Comparison of ENCODE assay signal across 16 cellular contexts in genomic region chr19:16619456-16619855, GRCh38. TPM values are rescaled to one million over a fixed set of nuclear protein-coding genes. Genes with fewer than 3 reads are reported as not detected.
DNase-seq lines count a peak whose midpoint lies in the region; ATAC-seq and TF ChIP-seq lines count a peak whose summit lies in the region.
"Had no signal": no experiment of that assay in that cellular context is flagged by ENCODE, and none has a peak within 500 bp of the region (broad histone marks: within the 10 kb centered on the region; RNA-seq: fewer than 3 reads in every experiment).

No MANE protein-coding gene starts in this region.

- CTCF ChIA-PET in activated B cell treated with CpG ODN at 0.5 μM for 24 hours (lab: Charles Lee), result no interaction called here

- peak; percentile 35 for DNase-seq in GM03348 (ENCODE audit: low spot score)
- no peak for DNase-seq in activated B cell treated with CpG ODN at 0.5 μM for 24 hours
- DNase-seq in left lobe of liver (ENCODE audit: low spot score), result no peak
- DNase-seq in SIG-M5 (lab: John Stamatoyannopoulos, UW), result no peak
- no peak for DNase-seq in stimulated activated CD4-positive, alpha-beta T cell treated with anti-CD3 and anti-CD28 coated beads, Interleukin-4, amount 100 ng/mL, for 4 hours
- no peak for DNase-seq in stimulated activated naive CD8-positive, alpha-beta T cell treated with anti-CD3 and anti-CD28 coated beads, Interleukin-15, amount 100 ng/mL, for 72 hours
- DNase-seq in BE2C, result no peak
- DNase-seq: C1 segment of cervical spinal cord, DMS79, kidney, NCI-H1092, NCI-H226, WERI-Rb-1 had no signal

- H3K36me3 Mint-ChIP-seq in activated B cell treated with CpG ODN at 0.5 μM for 24 hours (ENCODE audit: low read depth), result peaks cover 30% of the 10 kb centered on the region
- H3K36me3 Mint-ChIP-seq: activated naive CD4-positive, alpha-beta T cell treated with anti-CD3 and anti-CD28 coated beads, Interleukin-2, amount 50 U/mL, for 72 hours had no signal

- no peaks in the 10 kb centered on the region for H3K27me3 Mint-ChIP-seq in activated B cell treated with CpG ODN at 0.5 μM for 24 hours
- H3K27me3 Mint-ChIP-seq in stimulated activated naive CD8-positive, alpha-beta T cell treated with anti-CD3 and anti-CD28 coated beads, Interleukin-15, amount 100 ng/mL, for 72 hours, result no peaks in the 10 kb centered on the region

- peak overlapping the region; percentile 7 for H3K4me2 ChIP-seq in skeletal muscle satellite cell (ENCODE audit: low read length)

- H3K36me3 ChIP-seq in skeletal muscle satellite cell (ENCODE audit: insufficient read depth, low read length) (peaks cover 14% of the 10 kb centered on the region), BE2C (no peaks in the 10 kb centered on the region)

- no peak overlapping the region for H3K4me3 Mint-ChIP-seq in activated B cell treated with CpG ODN at 0.5 μM for 24 hours
- no peak overlapping the region for H3K4me3 Mint-ChIP-seq in stimulated activated naive CD8-positive, alpha-beta T cell treated with anti-CD3 and anti-CD28 coated beads, Interleukin-15, amount 100 ng/mL, for 72 hours
- H3K4me3 Mint-ChIP-seq: nephron had no signal

- H3K27ac Mint-ChIP-seq in activated B cell treated with CpG ODN at 0.5 μM for 24 hours, result peak overlapping the region; percentile 46
- peak overlapping the region in 1 of 2 donors; percentile 28 for H3K27ac Mint-ChIP-seq in stimulated activated naive CD8-positive, alpha-beta T cell treated with anti-CD3 and anti-CD28 coated beads, Interleukin-15, amount 100 ng/mL, for 72 hours
- H3K27ac Mint-ChIP-seq: nephron had no signal

- H3K4me1 ChIP-seq in skeletal muscle satellite cell (ENCODE audit: control insufficient read depth, insufficient read depth, low read length) (peaks cover 15% of the 10 kb centered on the region), BE2C (peaks cover 7% of the 10 kb centered on the region)

- no peak overlapping the region for H3K9ac ChIP-seq in skeletal muscle satellite cell (ENCODE audit: low read depth, low read length)

- H3K9me3 ChIP-seq in skeletal muscle satellite cell (replicated peaks; ENCODE audit: low read length) (no peaks in the 10 kb centered on the region), BE2C (no peaks in the 10 kb centered on the region)

- no peaks in the 10 kb centered on the region for H3K27me3 ChIP-seq in skeletal muscle satellite cell (ENCODE audit: control insufficient read depth, insufficient read depth, low read length)
- H3K27me3 ChIP-seq in BE2C, result no peaks in the 10 kb centered on the region

- H3K9me3 Mint-ChIP-seq in activated B cell treated with CpG ODN at 0.5 μM for 24 hours, result no peaks in the 10 kb centered on the region
- no peaks in the 10 kb centered on the region for H3K9me3 Mint-ChIP-seq in stimulated activated naive CD8-positive, alpha-beta T cell treated with anti-CD3 and anti-CD28 coated beads, Interleukin-15, amount 100 ng/mL, for 72 hours
- H3K9me3 Mint-ChIP-seq: activated naive CD4-positive, alpha-beta T cell treated with anti-CD3 and anti-CD28 coated beads, Interleukin-2, amount 50 U/mL, for 72 hours; nephron had no signal

- H3K4me3 ChIP-seq in skeletal muscle satellite cell (ENCODE audit: low read length) (no peak overlapping the region), BE2C (ENCODE audit: low read depth, low read length) (no peak overlapping the region)

- intact Hi-C loops in activated B cell treated with CpG ODN at 0.5 μM for 24 hours (cut with micrococcal nuclease), result no loop called here

- TF ChIP-seq CTCF in activated B cell treated with CpG ODN at 0.5 μM for 24 hours (IDR thresholded peaks at IDR 0.05), result no peak
- TF ChIP-seq CTCF in BE2C (IDR thresholded peaks at IDR 0.05; ENCODE audit: low read depth, low read length), result no peak

- peaks cover 89% of the 10 kb centered on the region for H3K4me1 Mint-ChIP-seq in activated B cell treated with CpG ODN at 0.5 μM for 24 hours
- peaks cover 89% of the 10 kb centered on the region for H3K4me1 Mint-ChIP-seq in stimulated activated naive CD8-positive, alpha-beta T cell treated with anti-CD3 and anti-CD28 coated beads, Interleukin-15, amount 100 ng/mL, for 72 hours

- ATAC-seq in activated B cell treated with CpG ODN at 0.5 μM for 24 hours (ENCODE audit: low read depth) (no peak), left lobe of liver (peak; percentile 57)
- ATAC-seq in stimulated activated naive CD8-positive, alpha-beta T cell treated with anti-CD3 and anti-CD28 coated beads, Interleukin-15, amount 100 ng/mL, for 72 hours, result no peak

- POLR2A ChIA-PET in activated B cell treated with CpG ODN at 0.5 μM for 24 hours (lab: Charles Lee), result interaction anchor here (1.3 to 2.6 kb wide), 3 partner anchors 25 to 40 kb away, joined by 3 to 26 read pairs (median 6); no protein-coding TSS in a partner anchor

RNA-seq across cellular contexts. Expression of gene MED26, which starts 8.5 kb away (rescaled TPM):
- total RNA-seq in activated B cell treated with CpG ODN at 0.5 μM for 24 hours (32.0 and 36.1 TPM in 2 replicates), left lobe of liver (6.0 TPM)
- total RNA-seq in skeletal muscle satellite cell (2012; rRNA removed), result 5.6 and 7.2 TPM in 2 replicates
- polyA plus RNA-seq in BE2C (2012; ENCODE audit: insufficient read depth, insufficient read length, low read depth), result 41.8 TPM

RNA-seq across cellular contexts. Expression of gene SMIM7, which starts 40.5 kb away (rescaled TPM):
- total RNA-seq in activated B cell treated with CpG ODN at 0.5 μM for 24 hours, result 90.2 and 110 TPM in 2 replicates
- total RNA-seq in left lobe of liver, result 37.9 TPM
- 62.6 and 70.8 TPM in 2 replicates for total RNA-seq in skeletal muscle satellite cell (2012; rRNA removed)
- 248 TPM for polyA plus RNA-seq in BE2C (2012; ENCODE audit: insufficient read depth, insufficient read length, low read depth)

RNA-seq across cellular contexts. Expression of gene TMEM38A, which starts 41.5 kb away (rescaled TPM):
- total RNA-seq in activated B cell treated with CpG ODN at 0.5 μM for 24 hours (3.1 and 4.0 TPM in 2 replicates), left lobe of liver (6.0 TPM)
- 1.0 and 1.5 TPM in 2 replicates for total RNA-seq in skeletal muscle satellite cell (2012; rRNA removed)
- 46.1 TPM for polyA plus RNA-seq in BE2C (2012; ENCODE audit: insufficient read depth, insufficient read length, low read depth)

RNA-seq across cellular contexts. Expression of gene SLC35E1, which starts 47.2 kb away (rescaled TPM):
- total RNA-seq in activated B cell treated with CpG ODN at 0.5 μM for 24 hours (41.6 and 51.7 TPM in 2 replicates), left lobe of liver (22.9 TPM)
- 32.2 and 39.3 TPM in 2 replicates for total RNA-seq in skeletal muscle satellite cell (2012; rRNA removed)
- polyA plus RNA-seq in BE2C (2012; ENCODE audit: insufficient read depth, insufficient read length, low read depth), result 103 TPM
